ENCODE assay signal across 33 cellular contexts in the genomic region with DNA sequence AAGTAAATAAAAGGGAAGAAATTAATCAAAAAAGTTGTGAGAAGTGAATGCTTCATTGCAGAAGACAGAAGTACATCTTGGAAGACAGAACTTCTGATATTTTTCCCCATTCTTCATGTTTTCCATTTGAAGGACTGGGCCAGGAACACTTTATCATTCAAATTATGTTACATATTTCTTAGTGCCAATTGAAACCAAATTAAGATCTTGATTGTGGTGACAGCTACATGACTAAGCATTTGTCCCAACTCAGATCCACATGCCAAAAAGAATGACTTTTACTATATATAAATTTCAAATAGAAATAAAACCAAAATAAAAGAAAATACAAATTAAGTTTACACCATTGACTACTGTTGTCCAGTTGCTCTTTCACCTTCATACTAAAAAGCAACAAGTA. TPM values are rescaled to one million over a fixed set of nuclear protein-coding genes. Genes with fewer than 3 reads are reported as not detected.
"Had no signal": no experiment of that assay in that cellular context is flagged by ENCODE, and none has a peak within 500 bp of the region (broad histone marks: within the 10 kb centered on the region; RNA-seq: fewer than 3 reads in every experiment).

No MANE protein-coding gene starts in this region.

- H3K27me3 ChIP-seq: brain microvascular endothelial cell, gastroesophageal sphincter had no signal

- H3K4me3 ChIP-seq: coronary artery, dorsolateral prefrontal cortex, esophagus muscularis mucosa, gastroesophageal sphincter, heart right ventricle, hepatocyte had no signal

- H3K27ac ChIP-seq: brain microvascular endothelial cell, coronary artery, dorsolateral prefrontal cortex, esophagus muscularis mucosa, gastroesophageal sphincter, heart right ventricle, hepatocyte had no signal

- H3K4me3 Mint-ChIP-seq: activated CD4-positive, alpha-beta memory T cell treated with anti-CD3 and anti-CD28 coated beads for 36 hours; activated CD4-positive, alpha-beta T cell treated with anti-CD3 and anti-CD28 coated beads for 36 hours; activated CD4-positive, alpha-beta T cell treated with anti-CD3 and anti-CD28 coated beads, Interleukin-2, amount 10 ng/mL, durations not matched to agents 24 days and 14 days; activated CD8-positive, alpha-beta memory T cell treated with anti-CD3 and anti-CD28 coated beads, Interleukin-2, amount 10 ng/mL, durations not matched to agents 7 days and 5 days; activated CD8-positive, alpha-beta T cell treated with anti-CD3 and anti-CD28 coated beads, Interleukin-2, amount 10 ng/mL, durations not matched to agents 7 days and 5 days; activated naive CD4-positive, alpha-beta T cell treated with anti-CD3 and anti-CD28 coated beads, Interleukin-2, amount 10 ng/mL, durations not matched to agents 7 days and 5 days; activated naive CD8-positive, alpha-beta T cell treated with anti-CD3 and anti-CD28 coated beads, Interleukin-2, amount 10 ng/mL, durations not matched to agents 7 days and 5 days; activated T-helper 1 cell treated with anti-CD3 and anti-CD28 coated beads, Interleukin-12 subunit alpha, Interleukin-12 subunit beta, Interleukin-2, Interleukin-4 antibody, amounts not matched to agents 30 ng/mL and 10 ng/mL and 1 ng/mL, durations not matched to agents 14 hours and 24 hours and 36 hours; central memory CD8-positive, alpha-beta T cell; dendritic cell treated with granulocyte-macrophage colony-stimulating factor and Interleukin-4, amounts not matched to agents 40 ng/mL and 50 ng/mL, for 4 days; endodermal cell had no signal

- H3K9me3 Mint-ChIP-seq: activated CD4-positive, alpha-beta memory T cell treated with anti-CD3 and anti-CD28 coated beads for 36 hours; activated CD4-positive, alpha-beta T cell treated with anti-CD3 and anti-CD28 coated beads, Interleukin-2, amount 10 ng/mL, durations not matched to agents 24 days and 14 days; activated naive CD4-positive, alpha-beta T cell treated with anti-CD3 and anti-CD28 coated beads, Interleukin-2, amount 10 ng/mL, durations not matched to agents 7 days and 5 days; activated naive CD4-positive, alpha-beta T cell treated with anti-CD3 and anti-CD28 coated beads, Interleukin-2, amount 50 U/mL, for 72 hours; activated naive CD8-positive, alpha-beta T cell treated with anti-CD3 and anti-CD28 coated beads, Interleukin-2, amount 10 ng/mL, durations not matched to agents 7 days and 5 days; activated T-helper 1 cell treated with anti-CD3 and anti-CD28 coated beads, Interleukin-12 subunit alpha, Interleukin-12 subunit beta, Interleukin-2, Interleukin-4 antibody, amounts not matched to agents 30 ng/mL and 10 ng/mL and 1 ng/mL, durations not matched to agents 14 hours and 24 hours and 36 hours; central memory CD8-positive, alpha-beta T cell; dendritic cell treated with granulocyte-macrophage colony-stimulating factor and Interleukin-4, amounts not matched to agents 40 ng/mL and 50 ng/mL, for 4 days; endodermal cell had no signal

- H3K4me1 ChIP-seq: esophagus muscularis mucosa, gastroesophageal sphincter, heart right ventricle had no signal

- H3K4me2 ChIP-seq: hepatocyte had no signal

- H3K36me3 ChIP-seq: brain microvascular endothelial cell, esophagus muscularis mucosa, gastroesophageal sphincter, heart right ventricle had no signal

- ATAC-seq: activated CD4-positive, alpha-beta T cell treated with anti-CD3 and anti-CD28 coated beads for 36 hours; activated CD8-positive, alpha-beta memory T cell treated with anti-CD3 and anti-CD28 coated beads, Interleukin-2, amount 10 ng/mL, durations not matched to agents 7 days and 5 days; activated CD8-positive, alpha-beta T cell treated with anti-CD3 and anti-CD28 coated beads, Interleukin-2, amount 10 ng/mL, durations not matched to agents 7 days and 5 days; activated naive CD4-positive, alpha-beta T cell treated with anti-CD3 and anti-CD28 coated beads, Interleukin-2, amount 50 U/mL, for 72 hours; gastroesophageal sphincter; heart right ventricle had no signal

- H2AFZ ChIP-seq: hepatocyte had no signal

- H3K9me3 ChIP-seq: esophagus muscularis mucosa, gastroesophageal sphincter, heart right ventricle had no signal

- H3K4me1 Mint-ChIP-seq: activated CD4-positive, alpha-beta T cell treated with anti-CD3 and anti-CD28 coated beads for 36 hours; activated CD4-positive, alpha-beta T cell treated with anti-CD3 and anti-CD28 coated beads, Interleukin-2, amount 10 ng/mL, durations not matched to agents 24 days and 14 days; activated CD8-positive, alpha-beta memory T cell treated with anti-CD3 and anti-CD28 coated beads, Interleukin-2, amount 10 ng/mL, durations not matched to agents 7 days and 5 days; activated naive CD4-positive, alpha-beta T cell treated with anti-CD3 and anti-CD28 coated beads, Interleukin-2, amount 10 ng/mL, durations not matched to agents 7 days and 5 days; activated naive CD8-positive, alpha-beta T cell treated with anti-CD3 and anti-CD28 coated beads, Interleukin-2, amount 10 ng/mL, durations not matched to agents 7 days and 5 days; central memory CD8-positive, alpha-beta T cell; endodermal cell had no signal

- FAIRE-seq: bronchial epithelial cell had no signal

- H3K36me3 Mint-ChIP-seq: activated CD4-positive, alpha-beta memory T cell treated with anti-CD3 and anti-CD28 coated beads for 36 hours; activated CD8-positive, alpha-beta memory T cell treated with anti-CD3 and anti-CD28 coated beads, Interleukin-2, amount 10 ng/mL, durations not matched to agents 7 days and 5 days; activated naive CD4-positive, alpha-beta T cell treated with anti-CD3 and anti-CD28 coated beads, Interleukin-2, amount 10 ng/mL, durations not matched to agents 7 days and 5 days; activated naive CD4-positive, alpha-beta T cell treated with anti-CD3 and anti-CD28 coated beads, Interleukin-2, amount 50 U/mL, for 72 hours; activated naive CD8-positive, alpha-beta T cell treated with anti-CD3 and anti-CD28 coated beads, Interleukin-2, amount 10 ng/mL, durations not matched to agents 7 days and 5 days had no signal

- H3K27ac Mint-ChIP-seq: activated CD4-positive, alpha-beta memory T cell treated with anti-CD3 and anti-CD28 coated beads for 36 hours; activated CD4-positive, alpha-beta T cell treated with anti-CD3 and anti-CD28 coated beads for 36 hours; activated CD4-positive, alpha-beta T cell treated with anti-CD3 and anti-CD28 coated beads, Interleukin-2, amount 10 ng/mL, durations not matched to agents 24 days and 14 days; activated CD8-positive, alpha-beta memory T cell treated with anti-CD3 and anti-CD28 coated beads, Interleukin-2, amount 10 ng/mL, durations not matched to agents 7 days and 5 days; activated CD8-positive, alpha-beta T cell treated with anti-CD3 and anti-CD28 coated beads, Interleukin-2, amount 10 ng/mL, durations not matched to agents 7 days and 5 days; activated naive CD4-positive, alpha-beta T cell treated with anti-CD3 and anti-CD28 coated beads, Interleukin-2, amount 10 ng/mL, durations not matched to agents 7 days and 5 days; activated naive CD4-positive, alpha-beta T cell treated with anti-CD3 and anti-CD28 coated beads, Interleukin-2, amount 50 U/mL, for 72 hours; activated naive CD8-positive, alpha-beta T cell treated with anti-CD3 and anti-CD28 coated beads, Interleukin-2, amount 10 ng/mL, durations not matched to agents 7 days and 5 days; activated T-helper 1 cell treated with anti-CD3 and anti-CD28 coated beads, Interleukin-12 subunit alpha, Interleukin-12 subunit beta, Interleukin-2, Interleukin-4 antibody, amounts not matched to agents 30 ng/mL and 10 ng/mL and 1 ng/mL, durations not matched to agents 14 hours and 24 hours and 36 hours; dendritic cell treated with granulocyte-macrophage colony-stimulating factor and Interleukin-4, amounts not matched to agents 40 ng/mL and 50 ng/mL, for 4 days; endodermal cell had no signal

- DNase-seq: activated CD4-positive, alpha-beta memory T cell treated with anti-CD3 and anti-CD28 coated beads for 36 hours; activated CD4-positive, alpha-beta T cell treated with anti-CD3 and anti-CD28 coated beads for 36 hours; activated CD4-positive, alpha-beta T cell treated with anti-CD3 and anti-CD28 coated beads, Interleukin-2, amount 10 ng/mL, durations not matched to agents 24 days and 14 days; activated CD4-positive, CD25-positive, alpha-beta regulatory T cell; activated CD4-positive, CD25-positive, alpha-beta regulatory T cell treated with anti-CD3 and anti-CD28 coated beads, Interleukin-2, amount 50 U/mL, for 72 hours; activated CD8-positive, alpha-beta memory T cell treated with anti-CD3 and anti-CD28 coated beads, Interleukin-2, amount 10 ng/mL, durations not matched to agents 7 days and 5 days; activated CD8-positive, alpha-beta memory T cell treated with anti-CD3 and anti-CD28 coated beads, Interleukin-2, amount 50 U/mL, for 4 hours; activated CD8-positive, alpha-beta T cell treated with anti-CD3 and anti-CD28 coated beads, Interleukin-2, amount 10 ng/mL, durations not matched to agents 7 days and 5 days; activated gamma-delta T cell; activated naive CD4-positive, alpha-beta T cell; activated naive CD4-positive, alpha-beta T cell treated with anti-CD3 and anti-CD28 coated beads, Interleukin-2, amount 10 ng/mL, durations not matched to agents 7 days and 5 days; activated naive CD8-positive, alpha-beta T cell treated with anti-CD3 and anti-CD28 coated beads, Interleukin-2, amount 10 ng/mL, durations not matched to agents 7 days and 5 days; activated T-cell treated with anti-CD3 and anti-CD28 coated beads, Interleukin-2, amount 50 U/mL, for 1 hour; activated T-cell treated with anti-CD3 and anti-CD28 coated beads, Interleukin-2, amount 50 U/mL, for 48 hours; amniotic stem cell; anterior cingulate cortex; brain microvascular endothelial cell; dorsolateral prefrontal cortex; effector memory CD4-positive, alpha-beta T cell; endodermal cell; foreskin melanocyte; heart right ventricle; T-helper 2 cell had no signal

- H3K79me2 ChIP-seq: hepatocyte had no signal

RNA-seq across cellular contexts. Expression of gene FGF5, which starts 14.0 kb away (rescaled TPM):
- total RNA-seq: activated CD4-positive, alpha-beta memory T cell treated with anti-CD3 and anti-CD28 coated beads for 36 hours; activated CD4-positive, alpha-beta T cell treated with anti-CD3 and anti-CD28 coated beads for 36 hours; activated CD4-positive, alpha-beta T cell treated with anti-CD3 and anti-CD28 coated beads, Interleukin-2, amount 10 ng/mL, durations not matched to agents 24 days and 14 days; activated CD8-positive, alpha-beta memory T cell treated with anti-CD3 and anti-CD28 coated beads for 36 hours; activated CD8-positive, alpha-beta memory T cell treated with anti-CD3 and anti-CD28 coated beads, Interleukin-2, amount 10 ng/mL, durations not matched to agents 7 days and 5 days; activated CD8-positive, alpha-beta T cell treated with anti-CD3 and anti-CD28 coated beads, Interleukin-2, amount 10 ng/mL, durations not matched to agents 7 days and 5 days; activated naive CD4-positive, alpha-beta T cell treated with anti-CD3 and anti-CD28 coated beads, Interleukin-2, amount 50 U/mL, for 72 hours; activated naive CD8-positive, alpha-beta T cell treated with anti-CD3 and anti-CD28 coated beads, Interleukin-2, amount 10 ng/mL, durations not matched to agents 7 days and 5 days; activated T-helper 1 cell treated with anti-CD3 and anti-CD28 coated beads, Interleukin-12 subunit alpha, Interleukin-12 subunit beta, Interleukin-2, Interleukin-4 antibody, amounts not matched to agents 30 ng/mL and 10 ng/mL and 1 ng/mL, durations not matched to agents 14 hours and 24 hours and 36 hours; hepatocyte had no signal

RNA-seq across cellular contexts. Expression of gene PRDM8, which starts 55.1 kb away (rescaled TPM):
- total RNA-seq: endodermal cell had no signal
